In genomic region chr2:80303006-80303741, GRCh38 we compare ENCODE assay signal across 13 cellular contexts.
DNase-seq lines count a peak whose midpoint lies in the region; ATAC-seq and TF ChIP-seq lines count a peak whose summit lies in the region.
"Had no signal": no experiment of that assay in that cellular context is flagged by ENCODE, and none has a peak within 500 bp of the region (broad histone marks: within the 10 kb centered on the region; RNA-seq: fewer than 3 reads in every experiment).

No MANE protein-coding gene starts in this region.

- in situ Hi-C loops in GM13977 (cut with MboI; ENCODE audit: low pct_unique_long_range_greater_than_20kb, low sequenced_read_pairs, unreplicated experiment), result no loop called here

- H3K27ac ChIP-seq in cingulate gyrus (ENCODE audit: low read depth, low read length), result peak overlapping the region; percentile 84
- H3K27ac ChIP-seq: ovary had no signal

- DNase-seq in GM13977 (ENCODE audit: low spot score) (peak; percentile 48), islet precursor cell (peak; percentile 63), retina (peak; percentile 84), superior temporal gyrus (ENCODE audit: extremely low spot score) (no peak), SHP77 treated with DMSO at 0.1 percent for 48 hours (lab: John Stamatoyannopoulos, UW) (no peak)
- DNase-seq: activated CD4-positive, CD25-positive, alpha-beta regulatory T cell treated with anti-CD3 and anti-CD28 coated beads, Interleukin-2, amount 50 U/mL, for 72 hours; activated naive CD8-positive, alpha-beta T cell treated with anti-CD3 and anti-CD28 coated beads, Interleukin-2, amount 50 U/mL, for 24 hours; CD8-positive, alpha-beta T cell; NCI-H1048; ovary had no signal

- ATAC-seq in GM21619 (IDR thresholded peaks at IDR 0.05; ENCODE audit: unreplicated experiment) (no peak), GM19455 (IDR thresholded peaks at IDR 0.05; ENCODE audit: unreplicated experiment) (no peak)
- ATAC-seq: activated naive CD8-positive, alpha-beta T cell treated with anti-CD3 and anti-CD28 coated beads, Interleukin-2, amount 50 U/mL, for 24 hours; CD8-positive, alpha-beta T cell had no signal

- TF ChIP-seq CTCF in GM13977 (IDR thresholded peaks at IDR 0.05; ENCODE audit: extremely low read depth, insufficient read depth, missing control alignments), result no peak

Comparison
In these comparisons a context has a peak if more than half of its experiments do, and no peak if none do; other contexts are left out.
1. DNase-seq: peak in GM13977 (single experiment), islet precursor cell (single experiment) and retina (single experiment); none in superior temporal gyrus (single experiment) and SHP77 treated with DMSO at 0.1 percent for 48 hours (single experiment).